21 cellular contexts compared by ENCODE assay signal in genomic region chr3:142029791-142030190, GRCh38.
A peak's percentile ranks its signal among the peaks of the same experiment; 100 is the strongest.
DNase-seq lines count a peak whose midpoint lies in the region; ATAC-seq and TF ChIP-seq lines count a peak whose summit lies in the region.
"Had no signal": no experiment of that assay in that cellular context is flagged by ENCODE, and none has a peak within 500 bp of the region (broad histone marks: within the 10 kb centered on the region; RNA-seq: fewer than 3 reads in every experiment).

No MANE protein-coding gene starts in this region.

- peak overlapping the region; percentile 95 for H3K4me2 ChIP-seq in OCI-LY7 (ENCODE audit: low read length)

- H3K4me3 ChIP-seq in OCI-LY7 (ENCODE audit: low read depth, low read length, poor library complexity, severe bottlenecking) (peak overlapping the region; percentile 84), gastrocnemius medialis (no peak overlapping the region)
- H3K4me3 ChIP-seq: adrenal gland, mucosa of descending colon, pancreas, thoracic aorta had no signal

- H3K4me1 Mint-ChIP-seq in activated T-cell treated with anti-CD3 and anti-CD28 coated beads, Interleukin-2, amount 50 U/mL, for 72 hours (ENCODE audit: low read depth) = peaks cover 16% of the 10 kb centered on the region
- H3K4me1 Mint-ChIP-seq in T-helper 2 cell treated with Interferon-gamma antibody and Interleukin-4, amounts not matched to agents 5 μg/mL and 100 μg/mL, for 36 hours (ENCODE audit: low read depth) = peaks cover 16% of the 10 kb centered on the region

- H2AFZ ChIP-seq in OCI-LY7 (ENCODE audit: low read length) = peak overlapping the region; percentile 13; the same call in 1 of the 2 replicates

- H4K20me1 ChIP-seq in OCI-LY7 (ENCODE audit: insufficient read depth, low read length) = no peaks in the 10 kb centered on the region

- CTCF ChIA-PET in OCI-LY7 (lab: Charles Lee; ENCODE audit: unreplicated experiment) = no interaction called here

- peaks cover 53% of the 10 kb centered on the region for H3K79me2 ChIP-seq in OCI-LY7 (ENCODE audit: insufficient read depth, low read depth, low read length)

- no peak for TF ChIP-seq POLR2A in gastrocnemius medialis (IDR thresholded peaks at IDR 0.05)

- H3K27ac ChIP-seq in OCI-LY7 (ENCODE audit: low read depth, low read length, poor library complexity, severe bottlenecking) (peak overlapping the region; percentile 80), gastrocnemius medialis (peak overlapping the region; percentile 60 to 76 (median 68))
- H3K27ac ChIP-seq: adrenal gland had no signal

- TF ChIP-seq CTCF in OCI-LY7 (conservative IDR thresholded peaks at IDR 0.05; ENCODE audit: low read length) = no peak
- TF ChIP-seq CTCF in gastrocnemius medialis (IDR thresholded peaks at IDR 0.05 in 4 of 5, conservative IDR thresholded peaks at IDR 0.05 in 1 of 5) = no peak

- DNase-seq in DMS 273 (lab: John Stamatoyannopoulos, UW; ENCODE audit: unreplicated experiment) (peak; percentile 20), DMS 273 treated with DMSO at 0.1 percent for 48 hours (lab: John Stamatoyannopoulos, UW) (no peak), OCI-LY7 (ENCODE audit: low spot score) (no peak), medulla oblongata (ENCODE audit: extremely low spot score) (peak; percentile 21), gastrocnemius medialis (no peak), CD1c-positive myeloid dendritic cell (ENCODE audit: extremely low spot score) (no peak)
- no peak for DNase-seq in activated T-cell treated with anti-CD3 and anti-CD28 coated beads, Interleukin-2, amount 50 U/mL, for 72 hours
- DNase-seq in T-helper 2 cell treated with Interferon-gamma antibody and Interleukin-4, amounts not matched to agents 5 μg/mL and 100 μg/mL, for 36 hours (ENCODE audit: low spot score) = no peak
- DNase-seq: 8988T; adrenal gland; C1 segment of cervical spinal cord; central memory CD4-positive, alpha-beta T cell; DMS79; kidney; mucosa of descending colon; NCI-H1436 treated with DMSO at 0.1 percent for 48 hours; pancreas; SIG-M5 had no signal

- no peak overlapping the region for H3K27ac Mint-ChIP-seq in activated T-cell treated with anti-CD3 and anti-CD28 coated beads, Interleukin-2, amount 50 U/mL, for 72 hours
- no peak overlapping the region for H3K27ac Mint-ChIP-seq in T-helper 2 cell treated with Interferon-gamma antibody and Interleukin-4, amounts not matched to agents 5 μg/mL and 100 μg/mL, for 36 hours
- H3K27ac Mint-ChIP-seq: activated T-helper 2 cell treated with anti-CD3 and anti-CD28 coated beads, Interferon-gamma antibody, Interleukin-2, Interleukin-4, amounts not matched to agents 10 μg/mL and 5 μg/mL and 100 μg/mL, durations not matched to agents 14 hours and 24 hours and 36 hours had no signal

- peaks cover 9% of the 10 kb centered on the region; the same call in 1 of the 2 replicates for H3K9me3 ChIP-seq in OCI-LY7 (ENCODE audit: low read length)
- no peaks in the 10 kb centered on the region for H3K9me3 ChIP-seq in gastrocnemius medialis
- H3K9me3 ChIP-seq: adrenal gland, mucosa of descending colon, pancreas, thoracic aorta had no signal

- peak overlapping the region in 1 of 2 donors; percentile 25 for H3K4me3 Mint-ChIP-seq in activated T-cell treated with anti-CD3 and anti-CD28 coated beads, Interleukin-2, amount 50 U/mL, for 72 hours
- no peak overlapping the region for H3K4me3 Mint-ChIP-seq in T-helper 2 cell treated with Interferon-gamma antibody and Interleukin-4, amounts not matched to agents 5 μg/mL and 100 μg/mL, for 36 hours

- H3K4me1 ChIP-seq in OCI-LY7 (ENCODE audit: insufficient read depth, low read length, poor library complexity, severe bottlenecking) (peaks cover 45% of the 10 kb centered on the region), gastrocnemius medialis (peaks cover 14% of the 10 kb centered on the region in 2 donors)

- no peak for ATAC-seq in gastrocnemius medialis
- ATAC-seq in activated T-cell treated with anti-CD3 and anti-CD28 coated beads, Interleukin-2, amount 50 U/mL, for 72 hours (replicated peaks in 1 of 2) = no peak
- ATAC-seq: HCT116, mucosa of descending colon, pancreas had no signal

- POLR2A ChIA-PET in OCI-LY7 (lab: Charles Lee) = interaction anchor here (0.6 to 2.2 kb wide), 12 partner anchors 8 to 547 kb away, joined by 3 to 9 read pairs (median 4); no protein-coding TSS in a partner anchor

- H3K9me2 ChIP-seq in OCI-LY7 (ENCODE audit: insufficient read depth, low read length) = no peaks in the 10 kb centered on the region

- intact Hi-C loops in OCI-LY7 (cut with micrococcal nuclease; ENCODE audit: unreplicated experiment) = loop anchor here (2.0 to 10.0 kb wide), 4 partner anchors 67 to 1945 kb away; partner anchors contain the start of genes DIPK2A, RNF7 and U2SURP
- intact Hi-C loops in gastrocnemius medialis (cut with DNase I; ENCODE audit: low total_unique reads) = no loop called here

- no peaks in the 10 kb centered on the region for H3K27me3 ChIP-seq in gastrocnemius medialis
- H3K27me3 ChIP-seq: adrenal gland, pancreas had no signal

- no TSS peak for BruUV-seq in OCI-LY7 (replicated peaks; lab: Mats Ljungman, UMichigan)

- H3K9me3 Mint-ChIP-seq in activated T-cell treated with anti-CD3 and anti-CD28 coated beads, Interleukin-2, amount 50 U/mL, for 72 hours = no peaks in the 10 kb centered on the region
- no peaks in the 10 kb centered on the region for H3K9me3 Mint-ChIP-seq in T-helper 2 cell treated with Interferon-gamma antibody and Interleukin-4, amounts not matched to agents 5 μg/mL and 100 μg/mL, for 36 hours
- H3K9me3 Mint-ChIP-seq: activated T-helper 2 cell treated with anti-CD3 and anti-CD28 coated beads, Interferon-gamma antibody, Interleukin-2, Interleukin-4, amounts not matched to agents 10 μg/mL and 5 μg/mL and 100 μg/mL, durations not matched to agents 14 hours and 24 hours and 36 hours had no signal

- H3K36me3 ChIP-seq in OCI-LY7 (ENCODE audit: insufficient read depth, low read length) (peaks cover 23% of the 10 kb centered on the region), gastrocnemius medialis (no peaks in the 10 kb centered on the region)
- H3K36me3 ChIP-seq: adrenal gland, pancreas, thoracic aorta had no signal

- no peaks in the 10 kb centered on the region for H3K27me3 Mint-ChIP-seq in activated T-cell treated with anti-CD3 and anti-CD28 coated beads, Interleukin-2, amount 50 U/mL, for 72 hours (ENCODE audit: low read depth)
- H3K27me3 Mint-ChIP-seq in T-helper 2 cell treated with Interferon-gamma antibody and Interleukin-4, amounts not matched to agents 5 μg/mL and 100 μg/mL, for 36 hours (ENCODE audit: low read depth) = no peaks in the 10 kb centered on the region

- H3K36me3 Mint-ChIP-seq in activated T-cell treated with anti-CD3 and anti-CD28 coated beads, Interleukin-2, amount 50 U/mL, for 72 hours (ENCODE audit: insufficient read depth in 2 of 2) = peaks cover 0 to 3% of the 10 kb centered on the region in 2 donors
- no peaks in the 10 kb centered on the region for H3K36me3 Mint-ChIP-seq in T-helper 2 cell treated with Interferon-gamma antibody and Interleukin-4, amounts not matched to agents 5 μg/mL and 100 μg/mL, for 36 hours (ENCODE audit: low read depth)

- in situ Hi-C loops in gastrocnemius medialis (cut with MboI; ENCODE audit: low sequenced_read_pairs in 4 of 4) = no loop called here

Comparison
In these comparisons a context has a peak if more than half of its experiments do, and no peak if none do; other contexts are left out.
1. DNase-seq: peak in DMS 273 (single experiment) and medulla oblongata (single experiment); none in DMS 273 treated with DMSO at 0.1 percent for 48 hours (single experiment), OCI-LY7 (single experiment), gastrocnemius medialis (0 of 2), CD1c-positive myeloid dendritic cell (single experiment), activated T-cell treated with anti-CD3 and anti-CD28 coated beads, Interleukin-2, amount 50 U/mL, for 72 hours (0 of 2) and T-helper 2 cell treated with Interferon-gamma antibody and Interleukin-4, amounts not matched to agents 5 μg/mL and 100 μg/mL, for 36 hours (single experiment).